12 cellular contexts compared by ENCODE assay signal in genomic region chr6:25192562-25192961, GRCh38.
DNase-seq lines count a peak whose midpoint lies in the region; ATAC-seq, FAIRE-seq and TF ChIP-seq lines count a peak whose summit lies in the region.
"Had no signal": no experiment of that assay in that cellular context is flagged by ENCODE, and none has a peak within 500 bp of the region (broad histone marks: within the 10 kb centered on the region; RNA-seq: fewer than 3 reads in every experiment).

No MANE protein-coding gene starts in this region.

- intact Hi-C loops in gastrocnemius medialis (cut with DNase I; ENCODE audit: low total_unique reads) = loop anchor here (10.0 kb wide), 1 partner anchor 58 kb away; no protein-coding TSS in a partner anchor

- no peak for TF ChIP-seq POLR2A in gastroesophageal sphincter (IDR thresholded peaks at IDR 0.05)
- no peak for TF ChIP-seq POLR2A in gastrocnemius medialis (IDR thresholded peaks at IDR 0.05)
- TF ChIP-seq POLR2A in GM18505 (IDR thresholded peaks at IDR 0.05; ENCODE audit: borderline replicate concordance, extremely low read depth, insufficient read depth, insufficient read length) = no peak

- peak overlapping the region; percentile 11 for H3K4me3 ChIP-seq in AG10803 (ENCODE audit: low read length)
- peak overlapping the region; percentile 1 to 47; a peak in 3 of 4 replicates for H3K4me3 ChIP-seq in SK-N-SH (ENCODE audit: low read depth in 2 of 2, low read length in 1 of 2)
- H3K4me3 ChIP-seq in gastroesophageal sphincter = peak overlapping the region in 1 of 2 donors; percentile 5
- no peak overlapping the region for H3K4me3 ChIP-seq in gastrocnemius medialis

- TF ChIP-seq EP300 in SK-N-SH (IDR thresholded peaks at IDR 0.05; ENCODE audit: borderline replicate concordance in 1 of 2, low read depth in 1 of 2, low read length in 1 of 2) = 0 out of 4 replicates have a peak, but pooled peaks of 1 of the 2 experiments have one; percentile 18
- TF ChIP-seq EP300 in gastroesophageal sphincter (IDR thresholded peaks at IDR 0.05) = no peak

- H3F3A ChIP-seq in SK-N-SH (replicated peaks; ENCODE audit: insufficient read depth) = peaks cover 41% of the 10 kb centered on the region

- in situ Hi-C loops in gastrocnemius medialis (cut with MboI; ENCODE audit: low sequenced_read_pairs in 4 of 4) = no loop called here

- no peak for ATAC-seq in gastroesophageal sphincter
- ATAC-seq in gastrocnemius medialis = no peak
- no peak for ATAC-seq in GM18502 (IDR thresholded peaks at IDR 0.05; ENCODE audit: poor library complexity, unreplicated experiment)
- ATAC-seq in GM19452 (IDR thresholded peaks at IDR 0.05; ENCODE audit: unreplicated experiment) = no peak
- no peak for ATAC-seq in GM18505 (IDR thresholded peaks at IDR 0.05; ENCODE audit: unreplicated experiment)

- peak overlapping the region; percentile 24; the same call in 1 of the 2 replicates for H2AFZ ChIP-seq in SK-N-SH (ENCODE audit: low read depth)

- H3K36me3 ChIP-seq in SK-N-SH (replicated peaks in 1 of 2; ENCODE audit: control insufficient read depth in 1 of 2, insufficient read depth in 2 of 2, low read length in 1 of 2) (no peaks in the 10 kb centered on the region), gastroesophageal sphincter (no peaks in the 10 kb centered on the region), gastrocnemius medialis (no peaks in the 10 kb centered on the region)

- TF ChIP-seq RAD21 in SK-N-SH (IDR thresholded peaks at IDR 0.05; ENCODE audit: low read length) = no peak

- POLR2A ChIA-PET in SK-N-SH (lab: Yijun Ruan, JAX) = no interaction called here

- CTCF ChIA-PET in SK-N-SH (lab: Yijun Ruan, JAX) = interaction anchor here (1.1 kb wide), 1 partner anchor 122 kb away, joined by 3 read pairs; no protein-coding TSS in a partner anchor

- DNase-seq in AG10803 (ENCODE audit: low read depth) (peak; percentile 80), SK-N-SH (no peak), gastrocnemius medialis (no peak), urothelium cell line (ENCODE audit: low spot score) (no peak)
- DNase-seq: activated T-cell treated with anti-CD3 and anti-CD28 coated beads for 4 hours, NCI-H1048, trophoblast cell had no signal

- H4K20me1 ChIP-seq in SK-N-SH (ENCODE audit: insufficient read depth) = no peaks in the 10 kb centered on the region

- H3K27me3 ChIP-seq in SK-N-SH (ENCODE audit: insufficient read depth) (no peaks in the 10 kb centered on the region), gastroesophageal sphincter (no peaks in the 10 kb centered on the region), gastrocnemius medialis (no peaks in the 10 kb centered on the region)

- WGBS in SK-N-SH (ENCODE audit: low lambda C conversion rate) = 44% methylated on average over 2 of the region's 2 CpGs
- 43 to 55% methylated on average over 2 of the region's 2 CpGs for WGBS in gastroesophageal sphincter (ENCODE audit: low coverage in 1 of 2), 2 donors

- H3K4me1 ChIP-seq in SK-N-SH (ENCODE audit: control insufficient read depth in 1 of 2, insufficient read depth in 2 of 2, low read depth in 1 of 2, low read length in 1 of 2) (peaks cover 7 to 29% of the 10 kb centered on the region in 2 experiments), gastroesophageal sphincter (peaks cover 0 to 23% (median 7%) of the 10 kb centered on the region in 3 donors), gastrocnemius medialis (peaks cover 4 to 6% of the 10 kb centered on the region in 2 donors)

- no peak for FAIRE-seq in urothelium cell line (lab: Jason Lieb, UNC)
- FAIRE-seq: GM19239 had no signal

- no peaks in the 10 kb centered on the region for H3K79me2 ChIP-seq in SK-N-SH (ENCODE audit: insufficient read depth)

- H3K9me2 ChIP-seq in SK-N-SH = no peaks in the 10 kb centered on the region

- peak overlapping the region; percentile 82 for H3K9ac ChIP-seq in SK-N-SH

- peak overlapping the region; percentile 84 for H3K4me2 ChIP-seq in SK-N-SH

- H3K27ac ChIP-seq in SK-N-SH (ENCODE audit: low read depth in 2 of 2, low read length in 1 of 2) (peak overlapping the region; percentile 95 to 100), gastroesophageal sphincter (peak overlapping the region; percentile 5 to 82 (median 70)), gastrocnemius medialis (peak overlapping the region; percentile 43 to 70 (median 64))

- no peak for TF ChIP-seq CTCF in AG10803 (conservative IDR thresholded peaks at IDR 0.05; ENCODE audit: low read length)
- no peak for TF ChIP-seq CTCF in SK-N-SH (IDR thresholded peaks at IDR 0.05)
- TF ChIP-seq CTCF in gastroesophageal sphincter (IDR thresholded peaks at IDR 0.05) = no peak
- TF ChIP-seq CTCF in gastrocnemius medialis (IDR thresholded peaks at IDR 0.05 in 4 of 5, conservative IDR thresholded peaks at IDR 0.05 in 1 of 5) = no peak

- no peaks in the 10 kb centered on the region for H3K9me3 ChIP-seq in SK-N-SH
- no peaks in the 10 kb centered on the region for H3K9me3 ChIP-seq in gastroesophageal sphincter
- H3K9me3 ChIP-seq in gastrocnemius medialis = no peaks in the 10 kb centered on the region

TF ChIP-seq in SK-N-SH, 30 proteins besides CTCF, POLR2A, EP300 and RAD21 (continues in another document):
- TF ChIP-seq FOXM1 (IDR thresholded peaks at IDR 0.05; ENCODE audit: low read depth) (peak; percentile 55; the same call in 1 of the 2 replicates), RCOR1 (IDR thresholded peaks at IDR 0.05; ENCODE audit: low read length) (no peak), NFIC (IDR thresholded peaks at IDR 0.05; ENCODE audit: borderline replicate concordance) (peak; percentile 57; the same call in 1 of the 2 replicates), YY1 (IDR thresholded peaks at IDR 0.05; ENCODE audit: low read depth) (no peak), REST (IDR thresholded peaks at IDR 0.05; ENCODE audit: low read depth, low read length) (no peak), PBX3 (IDR thresholded peaks at IDR 0.05) (peak; percentile 55), EZH2phosphoT487 (IDR thresholded peaks at IDR 0.05; ENCODE audit: borderline replicate concordance, low read depth) (no peak), FOXJ3 (CRISPR knock-in tag; IDR thresholded peaks at IDR 0.05) (no peak), CHD2 (IDR thresholded peaks at IDR 0.05; ENCODE audit: low read length, partially characterized antibody) (no peak), MAX (IDR thresholded peaks at IDR 0.05; ENCODE audit: low read depth) (peak; percentile 32; the same call in 1 of the 2 replicates), GABPA (IDR thresholded peaks at IDR 0.05; ENCODE audit: low read depth) (no peak), ELF1 (IDR thresholded peaks at IDR 0.05) (no peak), TCF12 (IDR thresholded peaks at IDR 0.05) (peak; percentile 67), TAF1 (IDR thresholded peaks at IDR 0.05; ENCODE audit: borderline replicate concordance, low read depth, low read length) (peak; percentile 21; the same call in 1 of the 2 replicates), IRF3 (IDR thresholded peaks at IDR 0.05; ENCODE audit: low read depth, low read length) (no peak), MEF2A (IDR thresholded peaks at IDR 0.05; ENCODE audit: borderline replicate concordance, low read depth) (no peak), FOSL2 (IDR thresholded peaks at IDR 0.05; ENCODE audit: borderline replicate concordance, low read depth) (0 out of 2 replicates have a peak, but pooled peaks have one; percentile 2), POLR2AphosphoS5 (IDR thresholded peaks at IDR 0.05; ENCODE audit: low read depth, low read length) (peak; percentile 74)

Comparison
In these comparisons a context has a peak if more than half of its experiments do, and no peak if none do; other contexts are left out.
1. H3K4me3 ChIP-seq: peak in AG10803 (single experiment) and SK-N-SH (2 of 2); none in gastrocnemius medialis (0 of 4).
2. Peak in every context shown above with its lines, with median percentiles within 50 percentile points of each other: H3K27ac ChIP-seq.